8 cellular contexts compared by ENCODE assay signal in the genomic region with DNA sequence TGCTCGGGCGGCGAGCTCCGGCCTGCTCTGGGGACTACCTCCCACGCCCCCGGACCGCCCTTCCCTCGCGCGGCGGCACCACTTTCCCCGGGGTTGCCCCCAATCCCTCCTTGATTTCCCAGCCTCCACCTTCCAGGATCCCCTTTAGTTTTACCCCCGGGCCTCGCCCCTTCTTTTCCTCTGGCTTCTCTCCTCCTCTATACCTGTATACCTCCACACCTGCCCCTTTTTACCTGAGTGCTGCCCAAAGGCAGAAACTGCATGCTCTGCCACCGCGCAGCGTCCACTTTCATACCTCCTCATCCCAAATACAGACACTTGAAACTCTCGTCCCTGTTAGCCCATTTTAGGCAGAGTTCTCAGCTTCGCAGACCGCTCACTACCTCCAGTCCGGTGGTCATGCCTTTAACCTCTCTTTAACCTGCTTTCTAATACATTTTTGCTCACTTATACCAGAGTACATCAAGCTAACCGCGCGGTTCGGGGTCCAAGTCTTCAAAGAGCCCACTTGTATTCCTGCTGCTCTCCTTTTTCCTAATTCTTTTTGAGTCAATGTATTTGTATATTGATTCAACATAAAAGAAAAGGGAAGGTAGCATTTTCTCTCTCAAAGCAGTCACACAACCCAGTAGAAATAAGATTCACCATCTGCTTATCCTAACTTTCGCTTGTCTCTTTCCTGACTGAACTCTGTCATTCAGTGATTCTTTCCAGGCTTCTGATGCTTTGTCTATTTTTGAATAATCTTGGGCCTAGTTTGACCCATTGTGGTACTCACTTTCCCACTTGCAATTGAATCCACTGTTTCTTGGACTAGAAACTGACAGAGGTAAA. TPM values are rescaled to one million over a fixed set of nuclear protein-coding genes. Genes with fewer than 3 reads are reported as not detected.
A peak's percentile ranks its signal among the peaks of the same experiment; 100 is the strongest.
DNase-seq lines count a peak whose midpoint lies in the region; ATAC-seq and TF ChIP-seq lines count a peak whose summit lies in the region.

No MANE protein-coding gene starts in this region.

- H3K36me3 ChIP-seq in SJSA1 (no peaks in the 10 kb centered on the region), mesodermal cell (ENCODE audit: control insufficient read depth, insufficient read depth, low read length) (no peaks in the 10 kb centered on the region), vagina (no peaks in the 10 kb centered on the region)
- H3K36me3 ChIP-seq in effector memory CD4-positive, alpha-beta T cell (ENCODE audit: control insufficient read depth, insufficient read depth, low read length), result no peaks in the 10 kb centered on the region

- peak; percentile 1 for ATAC-seq in HG02973 (IDR thresholded peaks at IDR 0.05; ENCODE audit: unreplicated experiment)
- ATAC-seq in HG03095 (IDR thresholded peaks at IDR 0.05; ENCODE audit: unreplicated experiment), result no peak

- intact Hi-C loops in vagina (cut with DNase I), result no loop called here

- TF ChIP-seq POLR2A in vagina (IDR thresholded peaks at IDR 0.05), result no peak

- DNase-seq in NCI-H2029 treated with DMSO at 0.1 percent for 48 hours (lab: John Stamatoyannopoulos, UW) (peak; percentile 14), NCI-H2029 (lab: John Stamatoyannopoulos, UW) (no peak), SJSA1 (ENCODE audit: low read depth in 1 of 2, low spot score in 2 of 2) (peak in 1 of 2 experiments; percentile 23), vagina (ENCODE audit: extremely low spot score in 2 of 2) (no peak)
- DNase-seq in effector memory CD4-positive, alpha-beta T cell, result no peak

- H3K27ac ChIP-seq in SJSA1 (no peak overlapping the region; the same call in 1 of the 2 replicates), mesodermal cell (ENCODE audit: low read depth, low read length, severe bottlenecking) (peak overlapping the region; percentile 79), vagina (peak overlapping the region; percentile 94)
- peak overlapping the region; percentile 11 for H3K27ac ChIP-seq in effector memory CD4-positive, alpha-beta T cell (ENCODE audit: insufficient read depth, low read length, poor library complexity, severe bottlenecking)

- H3K4me3 ChIP-seq in SJSA1, result peak overlapping the region; percentile 58
- peak overlapping the region; percentile 96 for H3K4me3 ChIP-seq in effector memory CD4-positive, alpha-beta T cell (ENCODE audit: insufficient read depth, low read depth, low read length, poor library complexity, severe bottlenecking)
- H3K4me3 ChIP-seq in mesodermal cell (ENCODE audit: extremely low read depth, insufficient read depth, low read length, poor library complexity, severe bottlenecking), result peak overlapping the region; percentile 96
- H3K4me3 ChIP-seq in vagina, result peak overlapping the region; percentile 91 to 94

- H3K27me3 ChIP-seq in SJSA1 (replicated peaks), result no peaks in the 10 kb centered on the region
- no peaks in the 10 kb centered on the region for H3K27me3 ChIP-seq in effector memory CD4-positive, alpha-beta T cell (replicated peaks; ENCODE audit: control insufficient read depth, insufficient read depth, low read length, poor library complexity, severe bottlenecking)
- H3K27me3 ChIP-seq in vagina, result no peaks in the 10 kb centered on the region

- WGBS in mesodermal cell (ENCODE audit: insufficient coverage in 2 of 2), 2 experiments, result 2% methylated on average over 21 to 22 of the region's 26 CpGs

- H3K4me1 ChIP-seq in SJSA1 (replicated peaks) (peaks cover 17% of the 10 kb centered on the region), mesodermal cell (ENCODE audit: control insufficient read depth, insufficient read depth, low read length, poor library complexity, severe bottlenecking) (peaks cover 11% of the 10 kb centered on the region), vagina (peaks cover 46% of the 10 kb centered on the region)
- H3K4me1 ChIP-seq in effector memory CD4-positive, alpha-beta T cell (ENCODE audit: control insufficient read depth, insufficient read depth, low read length, poor library complexity, severe bottlenecking), result peaks cover 14% of the 10 kb centered on the region

- H3K9me3 ChIP-seq in SJSA1 (replicated peaks), result no peaks in the 10 kb centered on the region
- no peaks in the 10 kb centered on the region for H3K9me3 ChIP-seq in effector memory CD4-positive, alpha-beta T cell (ENCODE audit: control insufficient read depth, low read length)
- no peaks in the 10 kb centered on the region for H3K9me3 ChIP-seq in mesodermal cell (ENCODE audit: control insufficient read depth, low read length)
- H3K9me3 ChIP-seq in vagina, result no peaks in the 10 kb centered on the region

- no peak for TF ChIP-seq CTCF in vagina (IDR thresholded peaks at IDR 0.05)

RNA-seq across cellular contexts. Expression of a gene that starts 0.9 kb away (rescaled TPM):
- total RNA-seq in SJSA1 (2014; rRNA removed; shearing (Covaris generic)), result 17.6 and 23.4 TPM in 2 replicates
- polyA plus RNA-seq in mesodermal cell (2013, experiment 1 of 2), result 12.1 TPM
- 12.4 TPM for polyA plus RNA-seq in mesodermal cell (2013, experiment 2 of 2)
- total RNA-seq in vagina, result 20.1 TPM
